In genomic region chr10:127991543-127992255, GRCh38 we compare ENCODE assay signal across 12 cellular contexts.
A peak's percentile ranks its signal among the peaks of the same experiment; 100 is the strongest.
DNase-seq lines count a peak whose midpoint lies in the region; ATAC-seq and TF ChIP-seq lines count a peak whose summit lies in the region.
"Had no signal": no experiment of that assay in that cellular context is flagged by ENCODE, and none has a peak within 500 bp of the region (broad histone marks: within the 10 kb centered on the region; RNA-seq: fewer than 3 reads in every experiment).

No MANE protein-coding gene starts in this region.

- H3K9me3 ChIP-seq in esophagus muscularis mucosa (no peaks in the 10 kb centered on the region), skeletal muscle tissue (ENCODE audit: control insufficient read depth in 3 of 3, low read length in 3 of 3) (no peaks in the 10 kb centered on the region)

- peak overlapping the region in 1 of 3 donors; percentile 10 for H3K9ac ChIP-seq in skeletal muscle tissue (ENCODE audit: low read depth in 1 of 3, low read length in 3 of 3)

- no TSS peak for BruUV-seq in Calu3 (replicated peaks; lab: Mats Ljungman, UMichigan)

- TF ChIP-seq POLR2A in esophagus muscularis mucosa (IDR thresholded peaks at IDR 0.05; ENCODE audit: low read depth), result no peak

- H3K27me3 ChIP-seq in esophagus muscularis mucosa (peaks cover 0 to 16% (median 0%) of the 10 kb centered on the region in 4 donors), skeletal muscle tissue (ENCODE audit: control insufficient read depth in 3 of 3, insufficient read depth in 3 of 3, low read length in 3 of 3) (peaks cover 0 to 5% (median 3%) of the 10 kb centered on the region in 3 donors)

- no peak for ATAC-seq in T-cell (replicated peaks in 1 of 4)
- ATAC-seq in HG03025 (IDR thresholded peaks at IDR 0.05; ENCODE audit: low FRiP score, unreplicated experiment), result no peak
- no peak for ATAC-seq in activated CD4-positive, CD25-positive, alpha-beta regulatory T cell treated with anti-CD3 and anti-CD28 coated beads, Interleukin-2, amount 50 U/mL, for 24 hours
- ATAC-seq: WTC11 had no signal

- H3K4me1 ChIP-seq in esophagus muscularis mucosa, result peaks cover 15 to 53% (median 42%) of the 10 kb centered on the region in 4 donors
- peaks cover 8 to 16% (median 9%) of the 10 kb centered on the region in 3 donors for H3K4me1 ChIP-seq in skeletal muscle tissue (ENCODE audit: control insufficient read depth in 3 of 3, insufficient read depth in 3 of 3, low read length in 3 of 3)

- H3K27ac ChIP-seq in esophagus muscularis mucosa (replicated peaks in 1 of 4) (peak overlapping the region; percentile 26 to 65 (median 60)), skeletal muscle tissue (ENCODE audit: low read depth, low read length) (peak overlapping the region; percentile 77)

- H3K4me3 ChIP-seq in esophagus muscularis mucosa, result no peak overlapping the region
- H3K4me3 ChIP-seq in skeletal muscle tissue (ENCODE audit: low read length in 3 of 3), result no peak overlapping the region

- POLR2A ChIA-PET in T-cell (lab: Charles Lee), result no interaction called here

- DNase-seq in Calu3 (no peak), T-cell (no peak), esophagus muscularis mucosa (ENCODE audit: extremely low spot score) (no peak), posterior vena cava (ENCODE audit: low spot score) (no peak), endothelial cell (ENCODE audit: low spot score) (no peak)
- DNase-seq: DND-41, NCI-H1048 had no signal

- no peak for TF ChIP-seq EP300 in esophagus muscularis mucosa (IDR thresholded peaks at IDR 0.05)

- intact Hi-C loops in Calu3 (cut with micrococcal nuclease; ENCODE audit: unreplicated experiment), result loop anchor here (1.0 kb wide), 1 partner anchor 46 kb away; no protein-coding TSS in a partner anchor
- intact Hi-C loops in esophagus muscularis mucosa (cut with DNase I), result no loop called here
- intact Hi-C loops in posterior vena cava (cut with DNase I), result no loop called here

- H3K36me3 ChIP-seq in esophagus muscularis mucosa (no peaks in the 10 kb centered on the region), skeletal muscle tissue (ENCODE audit: control insufficient read depth in 3 of 3, insufficient read depth in 3 of 3, low read length in 3 of 3) (no peaks in the 10 kb centered on the region)

- TF ChIP-seq CTCF in Calu3 (IDR thresholded peaks at IDR 0.05; ENCODE audit: unreplicated experiment), result no peak
- TF ChIP-seq CTCF in esophagus muscularis mucosa (IDR thresholded peaks at IDR 0.05), result no peak
- TF ChIP-seq CTCF in endothelial cell (IDR thresholded peaks at IDR 0.05; ENCODE audit: unreplicated experiment), result no peak

- H3K4me3 Mint-ChIP-seq in Calu3 (ENCODE audit: low read depth, unreplicated experiment) (peak overlapping the region; percentile 30), T-cell (peak overlapping the region; percentile 49 to 69 (median 64)), endothelial cell (ENCODE audit: unreplicated experiment) (no peak overlapping the region)
- H3K4me3 Mint-ChIP-seq: brain, WTC11 had no signal

- H3K9me3 Mint-ChIP-seq in Calu3 (ENCODE audit: low read depth, unreplicated experiment), result no peaks in the 10 kb centered on the region
- no peaks in the 10 kb centered on the region for H3K9me3 Mint-ChIP-seq in T-cell
- no peaks in the 10 kb centered on the region for H3K9me3 Mint-ChIP-seq in endothelial cell (ENCODE audit: unreplicated experiment)
- H3K9me3 Mint-ChIP-seq: brain, WTC11 had no signal

- no peaks in the 10 kb centered on the region for H3K36me3 Mint-ChIP-seq in Calu3 (ENCODE audit: insufficient read depth, unreplicated experiment)
- H3K36me3 Mint-ChIP-seq in T-cell, result no peaks in the 10 kb centered on the region
- peaks cover 15% of the 10 kb centered on the region for H3K36me3 Mint-ChIP-seq in endothelial cell (ENCODE audit: low read depth, unreplicated experiment)
- H3K36me3 Mint-ChIP-seq: brain, WTC11 had no signal

- H3K27ac Mint-ChIP-seq in Calu3 (ENCODE audit: unreplicated experiment), result peak overlapping the region; percentile 94
- peak overlapping the region; percentile 62 to 80 for H3K27ac Mint-ChIP-seq in T-cell
- no peak overlapping the region for H3K27ac Mint-ChIP-seq in endothelial cell (ENCODE audit: unreplicated experiment)
- H3K27ac Mint-ChIP-seq: WTC11 had no signal

- CTCF ChIA-PET in Calu3 (lab: Charles Lee), result interaction anchor here (0.6 to 1.4 kb wide), 5 partner anchors 11 to 122 kb away, joined by 3 to 4 read pairs (median 4); partner anchors contain the start of gene PTPRE
- CTCF ChIA-PET in T-cell (lab: Charles Lee), result interaction anchor here in 1 of 2 donors (0.8 kb wide), 1 partner anchor 153 kb away, joined by 3 read pairs; no protein-coding TSS in a partner anchor

- 74% methylated on average over 8 of the region's 8 CpGs for WGBS in esophagus muscularis mucosa

- H3K27me3 Mint-ChIP-seq in Calu3 (ENCODE audit: unreplicated experiment) (no peaks in the 10 kb centered on the region), T-cell (peaks cover 3% of the 10 kb centered on the region in 2 donors), endothelial cell (ENCODE audit: unreplicated experiment) (no peaks in the 10 kb centered on the region)

- H3K4me1 Mint-ChIP-seq in Calu3 (ENCODE audit: low read depth, unreplicated experiment) (peaks cover 32% of the 10 kb centered on the region), T-cell (peaks cover 11 to 26% (median 24%) of the 10 kb centered on the region in 3 donors), endothelial cell (ENCODE audit: unreplicated experiment) (peaks cover 61% of the 10 kb centered on the region)
